Comparison of ENCODE assay signal across 11 cellular contexts in the genomic region with DNA sequence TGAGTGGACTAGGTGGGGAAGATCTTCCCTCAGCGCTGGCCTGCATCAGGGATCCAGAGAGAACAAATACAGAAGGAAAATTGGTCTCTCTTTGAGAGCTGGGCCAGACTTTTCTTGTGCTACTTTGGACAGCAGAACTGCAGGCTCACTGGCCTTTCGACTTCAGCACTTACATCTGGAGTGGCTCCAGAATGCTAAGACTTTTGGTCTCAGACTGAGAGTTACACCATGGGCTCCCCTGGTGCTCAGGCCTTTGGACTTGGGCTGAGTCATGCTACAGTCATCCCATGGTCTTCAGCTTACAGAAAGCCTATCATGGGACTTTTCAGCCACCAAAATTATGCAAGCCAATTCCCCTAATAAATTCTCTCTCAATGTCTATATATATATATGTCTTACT. TPM values are rescaled to one million over a fixed set of nuclear protein-coding genes. Genes with fewer than 3 reads are reported as not detected.
DNase-seq lines count a peak whose midpoint lies in the region; FAIRE-seq and TF ChIP-seq lines count a peak whose summit lies in the region.
"Had no signal": no experiment of that assay in that cellular context is flagged by ENCODE, and none has a peak within 500 bp of the region (broad histone marks: within the 10 kb centered on the region; RNA-seq: fewer than 3 reads in every experiment).

No MANE protein-coding gene starts in this region.

- DNase-seq in AG09309 (ENCODE audit: low read depth): peak; percentile 92
- peak; percentile 14 for DNase-seq in HTR-8/SVneo (ENCODE audit: insufficient read length, low spot score)
- DNase-seq in amniotic epithelial cell (ENCODE audit: low read depth): peak; percentile 89
- DNase-seq in kidney epithelial cell (ENCODE audit: low read depth): peak; percentile 29
- no peak for DNase-seq in NCI-H1436 (lab: John Stamatoyannopoulos, UW)
- DNase-seq in RPMI8226: no peak
- DNase-seq in erythroblast (lab: John Stamatoyannopoulos, UW): no peak
- DNase-seq in NCI-H748 treated with DMSO at 0.1 percent for 48 hours (lab: John Stamatoyannopoulos, UW): no peak
- DNase-seq: NCI-H1436 treated with DMSO at 0.1 percent for 48 hours, T-helper 2 cell had no signal

- H3K27me3 ChIP-seq in kidney epithelial cell (ENCODE audit: control insufficient read depth, insufficient read depth, low read length): no peaks in the 10 kb centered on the region

- H3K4me3 ChIP-seq in AG09309 (ENCODE audit: control insufficient read depth, low read depth, low read length) (no peak overlapping the region), kidney epithelial cell (ENCODE audit: low read depth, low read length) (no peak overlapping the region)

- H3K36me3 ChIP-seq in kidney epithelial cell (ENCODE audit: control insufficient read depth, insufficient read depth, low read length): no peaks in the 10 kb centered on the region

- no peak for TF ChIP-seq POLR2A in erythroblast (IDR thresholded peaks at IDR 0.05; ENCODE audit: low read length)

- no peak for TF ChIP-seq CTCF in AG09309 (IDR thresholded peaks at IDR 0.05; ENCODE audit: control insufficient read depth, insufficient read depth, low read depth, low read length, missing control alignments)
- no peak for TF ChIP-seq CTCF in kidney epithelial cell (IDR thresholded peaks at IDR 0.05; ENCODE audit: insufficient read depth, low read length, poor library complexity, severe bottlenecking)

- no peak for FAIRE-seq in HTR-8/SVneo (lab: Jason Lieb, UNC)
- FAIRE-seq: endothelial cell of umbilical vein had no signal

RNA-seq across cellular contexts. Expression of gene CD163, which starts 9.0 kb away (rescaled TPM):
- total RNA-seq in kidney epithelial cell: 0.25 and 3.1 TPM in 2 replicates
- total RNA-seq: endothelial cell of umbilical vein had no signal

Comparison
In these comparisons a context has a peak if more than half of its experiments do, and no peak if none do; other contexts are left out.
1. DNase-seq: peak in AG09309 (single experiment), HTR-8/SVneo (single experiment), amniotic epithelial cell (single experiment) and kidney epithelial cell (single experiment); none in NCI-H1436 (single experiment), RPMI8226 (single experiment), erythroblast (0 of 2) and NCI-H748 treated with DMSO at 0.1 percent for 48 hours (single experiment).